ENCODE assay signal across 1 cellular context in genomic region chr16:74999683-75000480, GRCh38.
TF ChIP-seq lines count a peak whose summit lies in the region.

No MANE protein-coding gene starts in this region.

TF ChIP-seq in HepG2, 621 proteins besides CTCF, POLR2A, EP300 and RAD21 (continued from another document and continues in another):
- TF ChIP-seq ZNF672 (CRISPR knock-in tag; IDR thresholded peaks at IDR 0.05) (no peak), MEIS2 (CRISPR knock-in tag; IDR thresholded peaks at IDR 0.05) (no peak), CENPX (CRISPR knock-in tag; IDR thresholded peaks at IDR 0.05) (no peak), ZNF274 (CRISPR knock-in tag; IDR thresholded peaks at IDR 0.05) (no peak; the same call in 1 of the 2 replicates), ZEB1 (IDR thresholded peaks at IDR 0.05; ENCODE audit: insufficient replicate concordance, low read depth) (peak; percentile 87), RELA (CRISPR knock-in tag; IDR thresholded peaks at IDR 0.05) (no peak), PAF1 (CRISPR knock-in tag; IDR thresholded peaks at IDR 0.05) (no peak), ZNF30 (CRISPR knock-in tag; IDR thresholded peaks at IDR 0.05) (no peak), SOX6 (IDR thresholded peaks at IDR 0.05) (no peak), SOX6 (CRISPR knock-in tag; IDR thresholded peaks at IDR 0.05) (no peak), REPIN1 (CRISPR knock-in tag; IDR thresholded peaks at IDR 0.05; ENCODE audit: borderline replicate concordance, low read depth) (0 out of 2 replicates have a peak, but pooled peaks have one; percentile 30), TBL1XR1 (IDR thresholded peaks at IDR 0.05; ENCODE audit: borderline replicate concordance, low read length, partially characterized antibody) (no peak), ZNF136 (CRISPR knock-in tag; IDR thresholded peaks at IDR 0.05; ENCODE audit: low read depth) (no peak), EEA1 (CRISPR knock-in tag; IDR thresholded peaks at IDR 0.05; ENCODE audit: borderline replicate concordance) (no peak), ZNF576 (CRISPR knock-in tag; IDR thresholded peaks at IDR 0.05) (no peak), ZBTB38 (CRISPR knock-in tag; IDR thresholded peaks at IDR 0.05) (0 out of 2 replicates have a peak, but pooled peaks have one; percentile 30), ZFYVE20 (CRISPR knock-in tag; IDR thresholded peaks at IDR 0.05; ENCODE audit: borderline replicate concordance, low read depth) (no peak), ASH2L (IDR thresholded peaks at IDR 0.05; ENCODE audit: insufficient read length, low read depth, low read length) (peak; percentile 48), SP5 (CRISPR knock-in tag; IDR thresholded peaks at IDR 0.05; ENCODE audit: borderline replicate concordance, low read depth) (no peak), ZNF234 (CRISPR knock-in tag; conservative IDR thresholded peaks at IDR 0.05) (no peak), PAX8 (CRISPR knock-in tag; IDR thresholded peaks at IDR 0.05; ENCODE audit: borderline replicate concordance) (no peak), ZNF207 (IDR thresholded peaks at IDR 0.05; ENCODE audit: borderline replicate concordance) (no peak), RXRA (CRISPR knock-in tag; IDR thresholded peaks at IDR 0.05) (no peak), BCLAF1 (IDR thresholded peaks at IDR 0.05) (no peak), STAT5B (CRISPR knock-in tag; IDR thresholded peaks at IDR 0.05) (no peak), TBP (CRISPR knock-in tag; IDR thresholded peaks at IDR 0.05) (no peak), ZFP36 (IDR thresholded peaks at IDR 0.05; ENCODE audit: borderline replicate concordance, low read depth, low read length, partially characterized antibody) (no peak), ZBTB37 (CRISPR knock-in tag; IDR thresholded peaks at IDR 0.05) (no peak), MYNN (CRISPR knock-in tag; IDR thresholded peaks at IDR 0.05; ENCODE audit: low read depth) (no peak; the same call in 1 of the 2 replicates), SNAI1 (CRISPR knock-in tag; IDR thresholded peaks at IDR 0.05; ENCODE audit: borderline replicate concordance) (no peak), DNMT1 (CRISPR knock-in tag; IDR thresholded peaks at IDR 0.05) (no peak), ATF2 (CRISPR knock-in tag; IDR thresholded peaks at IDR 0.05) (peak; percentile 45; the same call in 1 of the 2 replicates), ZNF629 (CRISPR knock-in tag; conservative IDR thresholded peaks at IDR 0.05) (no peak), ZNF383 (CRISPR knock-in tag; IDR thresholded peaks at IDR 0.05; ENCODE audit: borderline replicate concordance) (no peak), HDAC6 (IDR thresholded peaks at IDR 0.05; ENCODE audit: low read depth, low read length) (no peak), ATAD3A (CRISPR knock-in tag; IDR thresholded peaks at IDR 0.05) (no peak), GZF1 (CRISPR knock-in tag; IDR thresholded peaks at IDR 0.05) (0 out of 2 replicates have a peak, but pooled peaks have one; percentile 15), ZBTB7B (CRISPR knock-in tag; IDR thresholded peaks at IDR 0.05) (no peak), RARG (CRISPR knock-in tag; IDR thresholded peaks at IDR 0.05; ENCODE audit: low read depth) (no peak), FOXP1 (IDR thresholded peaks at IDR 0.05) (no peak), FOXP1 (CRISPR knock-in tag; IDR thresholded peaks at IDR 0.05) (no peak), ZNF678 (CRISPR knock-in tag; IDR thresholded peaks at IDR 0.05) (0 out of 2 replicates have a peak, but pooled peaks have one; percentile 40), SIN3B (IDR thresholded peaks at IDR 0.05; ENCODE audit: low read length) (peak; percentile 28; the same call in 1 of the 2 replicates), ONECUT2 (CRISPR knock-in tag; IDR thresholded peaks at IDR 0.05) (no peak), ZNF816 (CRISPR knock-in tag; IDR thresholded peaks at IDR 0.05; ENCODE audit: borderline replicate concordance) (no peak), GABPA (IDR thresholded peaks at IDR 0.05; ENCODE audit: low read depth, low read length) (no peak), GABPA (CRISPR knock-in tag; IDR thresholded peaks at IDR 0.05; ENCODE audit: low read depth) (no peak), HNF4A (CRISPR knock-in tag; IDR thresholded peaks at IDR 0.05) (peak; percentile 28; the same call in 1 of the 2 replicates), HMG20A (CRISPR knock-in tag; IDR thresholded peaks at IDR 0.05; ENCODE audit: borderline replicate concordance) (no peak), KMT2A (CRISPR knock-in tag; IDR thresholded peaks at IDR 0.05) (peak; percentile 62; the same call in 1 of the 2 replicates), AKAP8 (CRISPR knock-in tag; IDR thresholded peaks at IDR 0.05) (no peak), NCOA1 (CRISPR knock-in tag; IDR thresholded peaks at IDR 0.05) (no peak), TCF12 (IDR thresholded peaks at IDR 0.05) (no peak), TCF12 (CRISPR knock-in tag; IDR thresholded peaks at IDR 0.05) (0 out of 2 replicates have a peak, but pooled peaks have one; percentile 31), SRF (IDR thresholded peaks at IDR 0.05; ENCODE audit: low read depth, low read length) (no peak), HHEX (CRISPR knock-in tag; IDR thresholded peaks at IDR 0.05) (no peak), ZNF569 (CRISPR knock-in tag; IDR thresholded peaks at IDR 0.05; ENCODE audit: borderline replicate concordance) (no peak), ZNF12 (CRISPR knock-in tag; IDR thresholded peaks at IDR 0.05) (no peak)
- TF ChIP-seq, protein P1, sequence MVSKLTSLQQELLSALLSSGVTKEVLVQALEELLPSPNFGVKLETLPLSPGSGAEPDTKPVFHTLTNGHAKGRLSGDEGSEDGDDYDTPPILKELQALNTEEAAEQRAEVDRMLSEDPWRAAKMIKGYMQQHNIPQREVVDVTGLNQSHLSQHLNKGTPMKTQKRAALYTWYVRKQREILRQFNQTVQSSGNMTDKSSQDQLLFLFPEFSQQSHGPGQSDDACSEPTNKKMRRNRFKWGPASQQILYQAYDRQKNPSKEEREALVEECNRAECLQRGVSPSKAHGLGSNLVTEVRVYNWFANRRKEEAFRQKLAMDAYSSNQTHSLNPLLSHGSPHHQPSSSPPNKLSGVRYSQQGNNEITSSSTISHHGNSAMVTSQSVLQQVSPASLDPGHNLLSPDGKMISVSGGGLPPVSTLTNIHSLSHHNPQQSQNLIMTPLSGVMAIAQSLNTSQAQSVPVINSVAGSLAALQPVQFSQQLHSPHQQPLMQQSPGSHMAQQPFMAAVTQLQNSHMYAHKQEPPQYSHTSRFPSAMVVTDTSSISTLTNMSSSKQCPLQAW (CRISPR knock-in tag; IDR thresholded peaks at IDR 0.05): no peak
- TF ChIP-seq, protein P2, sequence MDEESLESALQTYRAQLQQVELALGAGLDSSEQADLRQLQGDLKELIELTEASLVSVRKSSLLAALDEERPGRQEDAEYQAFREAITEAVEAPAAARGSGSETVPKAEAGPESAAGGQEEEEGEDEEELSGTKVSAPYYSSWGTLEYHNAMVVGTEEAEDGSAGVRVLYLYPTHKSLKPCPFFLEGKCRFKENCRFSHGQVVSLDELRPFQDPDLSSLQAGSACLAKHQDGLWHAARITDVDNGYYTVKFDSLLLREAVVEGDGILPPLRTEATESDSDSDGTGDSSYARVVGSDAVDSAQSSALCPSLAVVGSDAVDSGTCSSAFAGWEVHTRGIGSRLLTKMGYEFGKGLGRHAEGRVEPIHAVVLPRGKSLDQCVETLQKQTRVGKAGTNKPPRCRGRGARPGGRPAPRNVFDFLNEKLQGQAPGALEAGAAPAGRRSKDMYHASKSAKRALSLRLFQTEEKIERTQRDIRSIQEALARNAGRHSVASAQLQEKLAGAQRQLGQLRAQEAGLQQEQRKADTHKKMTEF (CRISPR knock-in tag; IDR thresholded peaks at IDR 0.05): peak; percentile 75
- TF ChIP-seq, protein P3, sequence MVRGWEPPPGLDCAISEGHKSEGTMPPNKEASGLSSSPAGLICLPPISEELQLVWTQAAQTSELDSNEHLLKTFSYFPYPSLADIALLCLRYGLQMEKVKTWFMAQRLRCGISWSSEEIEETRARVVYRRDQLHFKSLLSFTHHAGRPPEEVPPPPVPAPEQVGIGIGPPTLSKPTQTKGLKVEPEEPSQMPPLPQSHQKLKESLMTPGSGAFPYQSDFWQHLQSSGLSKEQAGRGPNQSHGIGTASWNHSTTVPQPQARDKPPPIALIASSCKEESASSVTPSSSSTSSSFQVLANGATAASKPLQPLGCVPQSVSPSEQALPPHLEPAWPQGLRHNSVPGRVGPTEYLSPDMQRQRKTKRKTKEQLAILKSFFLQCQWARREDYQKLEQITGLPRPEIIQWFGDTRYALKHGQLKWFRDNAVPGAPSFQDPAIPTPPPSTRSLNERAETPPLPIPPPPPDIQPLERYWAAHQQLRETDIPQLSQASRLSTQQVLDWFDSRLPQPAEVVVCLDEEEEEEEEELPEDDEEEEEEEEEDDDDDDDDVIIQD (CRISPR knock-in tag; IDR thresholded peaks at IDR 0.05; ENCODE audit: low read depth): no peak
- TF ChIP-seq, protein P4, sequence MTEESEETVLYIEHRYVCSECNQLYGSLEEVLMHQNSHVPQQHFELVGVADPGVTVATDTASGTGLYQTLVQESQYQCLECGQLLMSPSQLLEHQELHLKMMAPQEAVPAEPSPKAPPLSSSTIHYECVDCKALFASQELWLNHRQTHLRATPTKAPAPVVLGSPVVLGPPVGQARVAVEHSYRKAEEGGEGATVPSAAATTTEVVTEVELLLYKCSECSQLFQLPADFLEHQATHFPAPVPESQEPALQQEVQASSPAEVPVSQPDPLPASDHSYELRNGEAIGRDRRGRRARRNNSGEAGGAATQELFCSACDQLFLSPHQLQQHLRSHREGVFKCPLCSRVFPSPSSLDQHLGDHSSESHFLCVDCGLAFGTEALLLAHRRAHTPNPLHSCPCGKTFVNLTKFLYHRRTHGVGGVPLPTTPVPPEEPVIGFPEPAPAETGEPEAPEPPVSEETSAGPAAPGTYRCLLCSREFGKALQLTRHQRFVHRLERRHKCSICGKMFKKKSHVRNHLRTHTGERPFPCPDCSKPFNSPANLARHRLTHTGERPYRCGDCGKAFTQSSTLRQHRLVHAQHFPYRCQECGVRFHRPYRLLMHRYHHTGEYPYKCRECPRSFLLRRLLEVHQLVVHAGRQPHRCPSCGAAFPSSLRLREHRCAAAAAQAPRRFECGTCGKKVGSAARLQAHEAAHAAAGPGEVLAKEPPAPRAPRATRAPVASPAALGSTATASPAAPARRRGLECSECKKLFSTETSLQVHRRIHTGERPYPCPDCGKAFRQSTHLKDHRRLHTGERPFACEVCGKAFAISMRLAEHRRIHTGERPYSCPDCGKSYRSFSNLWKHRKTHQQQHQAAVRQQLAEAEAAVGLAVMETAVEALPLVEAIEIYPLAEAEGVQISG (CRISPR knock-in tag; IDR thresholded peaks at IDR 0.05): peak; percentile 6; the same call in 1 of the 2 replicates
